In genomic region chr4:112083587-112084347, GRCh38 we compare ENCODE assay signal across 15 cellular contexts.
A peak's percentile ranks its signal among the peaks of the same experiment; 100 is the strongest.
DNase-seq lines count a peak whose midpoint lies in the region; ATAC-seq and TF ChIP-seq lines count a peak whose summit lies in the region.
"Had no signal": no experiment of that assay in that cellular context is flagged by ENCODE, and none has a peak within 500 bp of the region (broad histone marks: within the 10 kb centered on the region; RNA-seq: fewer than 3 reads in every experiment).

No MANE protein-coding gene starts in this region.

- no peaks in the 10 kb centered on the region for H3K4me1 ChIP-seq in right atrium auricular region

- no peaks in the 10 kb centered on the region for H3K9me3 Mint-ChIP-seq in naive thymus-derived CD8-positive, alpha-beta T cell
- no peaks in the 10 kb centered on the region for H3K9me3 Mint-ChIP-seq in natural killer cell

- POLR2A ChIA-PET in naive thymus-derived CD8-positive, alpha-beta T cell (lab: Charles Lee): no interaction called here

- H3K27ac ChIP-seq in right atrium auricular region (peak overlapping the region; percentile 16 to 26), brain microvascular endothelial cell (peak overlapping the region; percentile 44)
- H3K27ac ChIP-seq: KMS-11, thoracic aorta, WERI-Rb-1 had no signal

- no peak for DNase-seq in right atrium auricular region (ENCODE audit: low spot score)
- DNase-seq in Right ventricle myocardium inferior (ENCODE audit: missing footprints): no peak
- DNase-seq in brain microvascular endothelial cell: peak; percentile 7
- no peak for DNase-seq in left colon
- DNase-seq in NCI-H510A (lab: John Stamatoyannopoulos, UW): no peak
- DNase-seq in naive thymus-derived CD8-positive, alpha-beta T cell: no peak
- no peak for DNase-seq in OCI-M2 (lab: John Stamatoyannopoulos, UW; ENCODE audit: unreplicated experiment)
- DNase-seq in natural killer cell: no peak
- DNase-seq: activated CD8-positive, alpha-beta memory T cell treated with anti-CD3 and anti-CD28 coated beads, Interleukin-2, amount 50 U/mL, for 48 hours; activated naive CD8-positive, alpha-beta T cell treated with anti-CD3 and anti-CD28 coated beads for 36 hours; islet precursor cell; NCI-H1694; WERI-Rb-1 had no signal

- no peak overlapping the region for H3K27ac Mint-ChIP-seq in naive thymus-derived CD8-positive, alpha-beta T cell
- H3K27ac Mint-ChIP-seq in natural killer cell: no peak overlapping the region
- H3K27ac Mint-ChIP-seq: activated naive CD8-positive, alpha-beta T cell treated with anti-CD3 and anti-CD28 coated beads for 36 hours had no signal

- H3K36me3 ChIP-seq in right atrium auricular region: no peaks in the 10 kb centered on the region
- no peaks in the 10 kb centered on the region for H3K36me3 ChIP-seq in brain microvascular endothelial cell (replicated peaks)
- H3K36me3 ChIP-seq: thoracic aorta, WERI-Rb-1 had no signal

- in situ Hi-C loops in brain microvascular endothelial cell (cut with HindIII; ENCODE audit: low pct_ligation_motif_present, low sequenced_read_pairs): no loop called here

- H3K27me3 Mint-ChIP-seq in naive thymus-derived CD8-positive, alpha-beta T cell: peaks cover 1 to 15% (median 7%) of the 10 kb centered on the region in 5 donors
- peaks cover 13 to 15% of the 10 kb centered on the region in 2 donors for H3K27me3 Mint-ChIP-seq in natural killer cell (ENCODE audit: low read depth in 2 of 2)

- H3K27me3 ChIP-seq in right atrium auricular region (no peaks in the 10 kb centered on the region), brain microvascular endothelial cell (replicated peaks) (no peaks in the 10 kb centered on the region)

- intact Hi-C loops in Right ventricle myocardium inferior (cut with DNase I): no loop called here
- intact Hi-C loops in left colon (cut with DNase I, micrococcal nuclease): no loop called here
- intact Hi-C loops in natural killer cell (cut with micrococcal nuclease): no loop called here

- H3K9me3 ChIP-seq in right atrium auricular region: no peaks in the 10 kb centered on the region
- H3K9me3 ChIP-seq: thoracic aorta had no signal

- ATAC-seq in Right ventricle myocardium inferior (no peak), left colon (peak; percentile 42), natural killer cell (no peak)
- no peak for ATAC-seq in naive thymus-derived CD8-positive, alpha-beta T cell

- no peaks in the 10 kb centered on the region for H3K36me3 Mint-ChIP-seq in naive thymus-derived CD8-positive, alpha-beta T cell
- no peaks in the 10 kb centered on the region for H3K36me3 Mint-ChIP-seq in natural killer cell
- H3K36me3 Mint-ChIP-seq: activated naive CD8-positive, alpha-beta T cell treated with anti-CD3 and anti-CD28 coated beads for 36 hours had no signal

- TF ChIP-seq CTCF in right atrium auricular region (IDR thresholded peaks at IDR 0.05) (no peak), brain microvascular endothelial cell (IDR thresholded peaks at IDR 0.05; ENCODE audit: low read depth, low read length, missing control alignments) (no peak), natural killer cell (IDR thresholded peaks at IDR 0.05) (no peak)

- no peak overlapping the region for H3K4me3 ChIP-seq in right atrium auricular region
- no peak overlapping the region for H3K4me3 ChIP-seq in brain microvascular endothelial cell (ENCODE audit: low read depth, low read length)
- H3K4me3 ChIP-seq: thoracic aorta had no signal

- no peak overlapping the region for H3K4me3 Mint-ChIP-seq in naive thymus-derived CD8-positive, alpha-beta T cell
- H3K4me3 Mint-ChIP-seq in natural killer cell: no peak overlapping the region
- H3K4me3 Mint-ChIP-seq: activated naive CD8-positive, alpha-beta T cell treated with anti-CD3 and anti-CD28 coated beads for 36 hours had no signal

- no peaks in the 10 kb centered on the region for H3K4me1 Mint-ChIP-seq in naive thymus-derived CD8-positive, alpha-beta T cell
- H3K4me1 Mint-ChIP-seq in natural killer cell: no peaks in the 10 kb centered on the region
